In genomic region chr2:127106998-127107621, GRCh38 we compare ENCODE assay signal across 8 cellular contexts. TPM values are rescaled to one million over a fixed set of nuclear protein-coding genes. Genes with fewer than 3 reads are reported as not detected.
A peak's percentile ranks its signal among the peaks of the same experiment; 100 is the strongest.
DNase-seq lines count a peak whose midpoint lies in the region; ATAC-seq and TF ChIP-seq lines count a peak whose summit lies in the region.

TSS of gene BIN1 (minus strand) at chr2:127107154. CDS start at chr2:127106943, 211 bp downstream.

- H3K4me3 ChIP-seq in CD4-positive, CD25-positive, alpha-beta regulatory T cell (ENCODE audit: low read depth, low read length) = peak within 1 kb of the TSS; percentile 65
- H3K4me3 ChIP-seq in OCI-LY3 (ENCODE audit: low read length) = peak within 1 kb of the TSS; percentile 84
- peak within 1 kb of the TSS; percentile 79 to 81 for H3K4me3 ChIP-seq in muscle layer of colon (ENCODE audit: low read depth in 1 of 2, low read length in 2 of 2)

- H3K4me3 Mint-ChIP-seq in CD4-positive, CD25-positive, alpha-beta regulatory T cell = peak within 1 kb of the TSS; percentile 89 to 96 (median 92)

- peaks cover 53% of the 10 kb centered on the region for H3K27me3 Mint-ChIP-seq in CD4-positive, CD25-positive, alpha-beta regulatory T cell

- H3K27me3 ChIP-seq in CD4-positive, CD25-positive, alpha-beta regulatory T cell (ENCODE audit: control insufficient read depth, insufficient read depth, low read length) = peaks cover 5% of the 10 kb centered on the region
- H3K27me3 ChIP-seq in OCI-LY3 (ENCODE audit: low read depth, low read length) (peaks cover 6% of the 10 kb centered on the region), muscle layer of colon (ENCODE audit: control insufficient read depth in 1 of 2, insufficient read depth in 2 of 2, low read length in 2 of 2) (no peaks in the 10 kb centered on the region)

- no peak for TF ChIP-seq CTCF in OCI-LY3 (IDR thresholded peaks at IDR 0.05; ENCODE audit: low read depth, low read length)

- peak; percentile 38 to 81 (median 50) for DNase-seq in CD4-positive, CD25-positive, alpha-beta regulatory T cell
- peak; percentile 76 to 81 for DNase-seq in activated T-cell treated with anti-CD3 and anti-CD28 coated beads, Interleukin-2, amount 50 U/mL, for 48 hours
- DNase-seq in stimulated activated CD8-positive, alpha-beta memory T cell treated with anti-CD3 and anti-CD28 coated beads, Interleukin-7, amount 100 ng/mL, for 1 hour (ENCODE audit: low read depth in 2 of 2) = peak; percentile 32

- H3K9ac ChIP-seq in OCI-LY3 (ENCODE audit: low read length) (peak within 1 kb of the TSS; percentile 41; the same call in 1 of the 2 replicates), muscle layer of colon (ENCODE audit: low read length) (peak within 1 kb of the TSS; percentile 44)

- H3K4me2 ChIP-seq in OCI-LY3 (ENCODE audit: low read length) = peak within 1 kb of the TSS; percentile 71

- H3K9me3 ChIP-seq in CD4-positive, CD25-positive, alpha-beta regulatory T cell (ENCODE audit: control insufficient read depth in 2 of 2, low read length in 2 of 2) = no peaks in the 10 kb centered on the region
- H3K9me3 ChIP-seq in OCI-LY3 (ENCODE audit: insufficient read depth, low read length) (no peaks in the 10 kb centered on the region), muscle layer of colon (ENCODE audit: low read length) (no peaks in the 10 kb centered on the region)

- H3K79me2 ChIP-seq in OCI-LY3 (ENCODE audit: low read length) = no peaks in the 10 kb centered on the region

- no peak within 1 kb of the TSS for H3K27ac Mint-ChIP-seq in CD4-positive, CD25-positive, alpha-beta regulatory T cell

- ATAC-seq in CD4-positive, CD25-positive, alpha-beta regulatory T cell (ENCODE audit: low read depth in 2 of 2) = peak; percentile 75
- ATAC-seq in GM19438 (IDR thresholded peaks at IDR 0.05; ENCODE audit: low read depth, unreplicated experiment) (peak; percentile 82), HG03558 (IDR thresholded peaks at IDR 0.05; ENCODE audit: extremely low read depth, unreplicated experiment) (peak; percentile 80), esophagus mucosa (peak; percentile 83)

- H3K9me3 Mint-ChIP-seq in CD4-positive, CD25-positive, alpha-beta regulatory T cell = no peaks in the 10 kb centered on the region

- H3K36me3 ChIP-seq in CD4-positive, CD25-positive, alpha-beta regulatory T cell (ENCODE audit: control insufficient read depth, insufficient read depth, low read length) = no peaks in the 10 kb centered on the region
- H3K36me3 ChIP-seq in OCI-LY3 (replicated peaks; ENCODE audit: low read depth, low read length) (no peaks in the 10 kb centered on the region), muscle layer of colon (ENCODE audit: insufficient read depth, low read length) (no peaks in the 10 kb centered on the region)

- no peak within 1 kb of the TSS for H3K27ac ChIP-seq in CD4-positive, CD25-positive, alpha-beta regulatory T cell (ENCODE audit: insufficient read depth, low read length, poor library complexity, severe bottlenecking)
- H3K27ac ChIP-seq in OCI-LY3 (ENCODE audit: low read length) (no peak within 1 kb of the TSS), muscle layer of colon (ENCODE audit: low read depth, low read length) (peak within 1 kb of the TSS; percentile 85)

- peaks cover 0 to 6% (median 5%) of the 10 kb centered on the region in 4 donors for H3K4me1 Mint-ChIP-seq in CD4-positive, CD25-positive, alpha-beta regulatory T cell

- peak within 1 kb of the TSS; percentile 96 for H2AFZ ChIP-seq in OCI-LY3 (ENCODE audit: low read depth, low read length)

- no peaks in the 10 kb centered on the region for H4K20me1 ChIP-seq in OCI-LY3 (ENCODE audit: insufficient read depth, low read length)

- H3K4me1 ChIP-seq in CD4-positive, CD25-positive, alpha-beta regulatory T cell (ENCODE audit: control insufficient read depth, insufficient read depth, low read length, poor library complexity, severe bottlenecking) = peaks cover 20% of the 10 kb centered on the region
- H3K4me1 ChIP-seq in OCI-LY3 (ENCODE audit: low read length) (peaks cover 4% of the 10 kb centered on the region; the same call in 1 of the 2 replicates), muscle layer of colon (ENCODE audit: insufficient read depth, low read length) (peaks cover 33% of the 10 kb centered on the region)

- no peaks in the 10 kb centered on the region for H3K36me3 Mint-ChIP-seq in CD4-positive, CD25-positive, alpha-beta regulatory T cell

RNA-seq across cellular contexts. Expression of gene BIN1, which starts in this region (rescaled TPM):
- 204 TPM for total RNA-seq in CD4-positive, CD25-positive, alpha-beta regulatory T cell
- 100 to 1,000 TPM; 131 to 228 (median 157) TPM for polyA plus RNA-seq in CD4-positive, CD25-positive, alpha-beta regulatory T cell
- 4.5 TPM for total RNA-seq in esophagus mucosa

Comparison
In these comparisons a context has a peak if more than half of its experiments do, and no peak if none do; other contexts are left out.
1. RNA of gene BIN1 (total RNA-seq): 204 TPM in CD4-positive, CD25-positive, alpha-beta regulatory T cell (single experiment); 4.5 TPM in esophagus mucosa (single experiment); every median in the first group is over 10 times any median in the second.
2. Peak in every context shown above with its lines, with median percentiles within 50 percentile points of each other: ATAC-seq, DNase-seq and H3K4me3 ChIP-seq.